Comparison of ENCODE assay signal across 8 cellular contexts in the genomic region with DNA sequence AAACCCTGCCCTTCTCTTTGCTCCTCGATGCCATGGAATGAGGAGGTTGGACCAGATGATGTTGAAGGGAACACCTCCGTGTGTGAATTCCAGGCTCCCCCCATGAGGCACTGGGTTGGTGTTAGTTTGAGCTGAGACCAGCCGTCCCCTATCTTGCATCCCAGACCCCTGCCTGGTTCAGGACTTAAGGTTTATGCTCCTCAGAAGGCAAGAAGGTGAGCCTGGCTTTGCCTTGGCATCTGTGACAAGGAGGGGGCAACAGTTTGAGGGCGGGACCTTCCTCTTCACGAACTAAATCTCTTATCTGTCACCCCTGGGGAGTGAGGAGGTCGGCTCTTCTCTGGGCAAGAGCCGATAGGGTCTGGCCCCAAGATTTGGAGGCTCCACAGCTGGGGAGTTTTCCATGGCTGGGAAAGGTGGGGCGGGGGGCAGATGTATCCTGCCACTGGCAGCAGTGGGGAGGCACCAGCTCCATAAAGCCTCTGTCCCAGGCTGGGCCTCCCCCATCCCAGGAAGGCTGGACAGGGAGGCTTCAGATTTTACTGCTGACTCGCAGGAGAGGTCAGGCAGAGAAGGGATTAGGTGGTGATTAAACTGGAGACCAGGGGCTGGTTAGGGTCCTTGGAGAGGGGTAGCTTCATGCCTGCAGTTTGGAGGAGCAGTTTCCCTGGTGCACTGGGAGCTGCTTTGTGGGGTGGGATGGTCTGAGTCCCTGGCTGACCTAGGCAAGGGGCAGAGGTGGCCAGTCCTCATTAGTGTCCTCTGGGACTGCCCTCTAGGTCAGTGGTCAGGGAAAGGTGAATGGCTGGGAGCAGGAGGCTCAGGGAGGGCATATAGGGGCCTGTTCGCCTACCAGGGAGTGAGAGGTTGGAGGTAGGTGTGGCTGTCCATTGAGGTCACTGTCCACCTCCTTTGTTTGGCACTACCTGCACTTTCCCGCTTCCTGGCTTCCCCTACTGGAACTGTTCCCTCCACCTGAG. TPM values are rescaled to one million over a fixed set of nuclear protein-coding genes. Genes with fewer than 3 reads are reported as not detected.
DNase-seq lines count a peak whose midpoint lies in the region; ATAC-seq and TF ChIP-seq lines count a peak whose summit lies in the region.

No MANE protein-coding gene starts in this region.

- H3K27me3 ChIP-seq in DND-41 (ENCODE audit: insufficient read depth, low read length, poor library complexity) (no peaks in the 10 kb centered on the region), SJSA1 (replicated peaks) (no peaks in the 10 kb centered on the region), esophagus squamous epithelium (peaks cover 0 to 20% (median 0%) of the 10 kb centered on the region in 4 donors), parathyroid adenoma (ENCODE audit: control insufficient read depth, insufficient read depth, low read length) (no peaks in the 10 kb centered on the region)

- DNase-seq in DND-41 (peak; percentile 33), SJSA1 (ENCODE audit: low read depth in 1 of 2, low spot score in 2 of 2) (no peak), esophagus squamous epithelium (lab: John Stamatoyannopoulos, UW) (no peak), SW 1271 (lab: John Stamatoyannopoulos, UW) (no peak), NCI-H1092 (lab: John Stamatoyannopoulos, UW) (no peak), NCI-H1048 (lab: John Stamatoyannopoulos, UW) (no peak), NCI-H2081 (lab: John Stamatoyannopoulos, UW) (no peak)

- H3K9ac ChIP-seq in DND-41 (ENCODE audit: low read depth, low read length) (peak overlapping the region; percentile 67), parathyroid adenoma (no peak overlapping the region)

- TF ChIP-seq CTCF in DND-41 (IDR thresholded peaks at IDR 0.05; ENCODE audit: borderline replicate concordance, extremely low read depth, low read length, poor library complexity, severe bottlenecking) (no peak), esophagus squamous epithelium (IDR thresholded peaks at IDR 0.05) (no peak), parathyroid adenoma (IDR thresholded peaks at IDR 0.05) (no peak)

- peaks cover 19% of the 10 kb centered on the region; the same call in 1 of the 2 replicates for H4K20me1 ChIP-seq in DND-41 (ENCODE audit: insufficient read depth, low read length)

- H3K36me3 ChIP-seq in DND-41 (ENCODE audit: insufficient read depth, low read length) (peaks cover 24% of the 10 kb centered on the region), SJSA1 (peaks cover under 1% of the 10 kb centered on the region), esophagus squamous epithelium (peaks cover 0 to 22% (median 0%) of the 10 kb centered on the region in 3 donors), parathyroid adenoma (ENCODE audit: control insufficient read depth, insufficient read depth, low read length) (no peaks in the 10 kb centered on the region)

- H2AFZ ChIP-seq in DND-41 (ENCODE audit: low read depth, low read length) (peak overlapping the region; percentile 70; the same call in 1 of the 2 replicates), parathyroid adenoma (no peak overlapping the region)

- H3K79me2 ChIP-seq in DND-41 (ENCODE audit: insufficient read depth, low read length) (peaks cover 52% of the 10 kb centered on the region), parathyroid adenoma (peaks cover 2% of the 10 kb centered on the region)

- intact Hi-C loops in esophagus squamous epithelium (cut with DNase I) = no loop called here

- ATAC-seq in DND-41 (ENCODE audit: insufficient read depth, low read depth) = no peak; the same call in 2 of the 3 replicates

- H3K9me3 ChIP-seq in DND-41 (ENCODE audit: insufficient read depth, low read length, severe bottlenecking) (no peaks in the 10 kb centered on the region), SJSA1 (replicated peaks) (no peaks in the 10 kb centered on the region), esophagus squamous epithelium (no peaks in the 10 kb centered on the region), parathyroid adenoma (ENCODE audit: control insufficient read depth, low read length) (no peaks in the 10 kb centered on the region)

- H3K27ac ChIP-seq in DND-41 (ENCODE audit: low read length) (peak overlapping the region; percentile 74), SJSA1 (no peak overlapping the region), esophagus squamous epithelium (peak overlapping the region; percentile 71 to 85 (median 84)), parathyroid adenoma (no peak overlapping the region)

- peak overlapping the region; percentile 69 for H3K4me2 ChIP-seq in DND-41 (ENCODE audit: insufficient read depth, low read length)
- H3K4me2 ChIP-seq in parathyroid adenoma (ENCODE audit: low read length) = peak overlapping the region; percentile 64

- TF ChIP-seq POLR2A in esophagus squamous epithelium (IDR thresholded peaks at IDR 0.05) = no peak

- 75% methylated on average over 1 of the region's 11 CpGs for WGBS in esophagus squamous epithelium, 2 donors

- H3K4me1 ChIP-seq in DND-41 (ENCODE audit: insufficient read depth, low read length) = peaks cover 48% of the 10 kb centered on the region
- H3K4me1 ChIP-seq in SJSA1 (replicated peaks) = peaks cover 15% of the 10 kb centered on the region
- H3K4me1 ChIP-seq in esophagus squamous epithelium = peaks cover 20 to 61% (median 24%) of the 10 kb centered on the region in 3 donors
- H3K4me1 ChIP-seq in parathyroid adenoma = no peaks in the 10 kb centered on the region

- H3K4me3 ChIP-seq in DND-41 (ENCODE audit: low read depth in 1 of 2, low read length in 2 of 2) (peak overlapping the region; percentile 41 to 56; a peak in 3 of 4 replicates), SJSA1 (peak overlapping the region; percentile 55), esophagus squamous epithelium (peak overlapping the region; percentile 61 to 89 (median 72)), parathyroid adenoma (ENCODE audit: low read depth, low read length) (peak overlapping the region; percentile 70)

RNA-seq across cellular contexts. Expression of gene SEC14L2, which starts 1.1 kb away (rescaled TPM):
- 3.4 and 16.2 TPM in 2 replicates for total RNA-seq in SJSA1 (2014; rRNA removed; shearing (Covaris generic))
- 10 to 100 TPM; 16.6 to 45.4 (median 28.2) TPM for total RNA-seq in esophagus squamous epithelium

RNA-seq across cellular contexts. Expression of gene RNF215, which starts 10.7 kb away (rescaled TPM):
- 9.2 and 9.5 TPM in 2 replicates for total RNA-seq in SJSA1 (2014; rRNA removed; shearing (Covaris generic))
- 1 to 10 TPM; 2.3 to 8.4 (median 3.9) TPM for total RNA-seq in esophagus squamous epithelium

RNA-seq across cellular contexts. Expression of gene MTFP1, which starts 27.6 kb away (rescaled TPM):
- total RNA-seq in SJSA1 (2014; rRNA removed; shearing (Covaris generic)) = 46.2 and 48.6 TPM in 2 replicates
- total RNA-seq in esophagus squamous epithelium = 10 to 100 TPM; 15.9 to 21.2 (median 19.0) TPM

RNA-seq across cellular contexts. Expression of gene CCDC157, which starts 41.1 kb away (rescaled TPM):
- total RNA-seq in SJSA1 (2014; rRNA removed; shearing (Covaris generic)) = 1.9 and 4.5 TPM in 2 replicates
- total RNA-seq in esophagus squamous epithelium = 1 to 10 TPM in 3 of 4 donors, under 1 TPM in 1; 0.47 to 9.2 (median 3.1) TPM

RNA-seq across cellular contexts. Expression of gene SF3A1, which starts 41.3 kb away (rescaled TPM):
- total RNA-seq in SJSA1 (2014; rRNA removed; shearing (Covaris generic)) = 12.1 and 37.2 TPM in 2 replicates
- total RNA-seq in esophagus squamous epithelium = 10 to 100 TPM; 29.1 to 94.2 (median 63.3) TPM

Comparison
In these comparisons a context has a peak if more than half of its experiments do, and no peak if none do; other contexts are left out.
1. H3K27ac ChIP-seq: peak in DND-41 (single experiment) and esophagus squamous epithelium (4 of 4); none in SJSA1 (single experiment) and parathyroid adenoma (single experiment).
2. Peak in every context shown above with its lines, with median percentiles within 50 percentile points of each other: H3K4me3 ChIP-seq.